ENCODE assay signal across 5 cellular contexts in the genomic region with DNA sequence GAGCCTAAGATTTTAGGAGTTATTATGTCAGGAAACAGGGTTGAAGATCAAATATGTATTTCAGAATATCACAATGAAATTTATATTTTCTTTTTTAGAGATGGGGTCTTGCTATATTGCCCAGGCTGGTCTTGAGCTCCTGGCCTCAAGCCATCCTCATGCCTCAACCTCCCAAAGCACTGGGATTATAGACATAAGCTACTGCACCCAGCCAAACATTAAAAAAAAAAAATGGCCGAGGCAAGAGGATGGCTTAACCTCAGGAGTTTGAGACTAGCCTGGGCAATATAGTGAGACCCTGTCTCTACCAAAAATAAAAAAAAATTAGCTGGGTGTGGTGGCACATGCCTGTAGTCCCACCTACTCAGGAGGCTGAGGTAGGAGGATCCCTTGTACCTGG. TPM values are rescaled to one million over a fixed set of nuclear protein-coding genes. Genes with fewer than 3 reads are reported as not detected.
DNase-seq lines count a peak whose midpoint lies in the region; ATAC-seq, FAIRE-seq and TF ChIP-seq lines count a peak whose summit lies in the region.
"Not testable (repeated sequence)": the region's sequence is repeated elsewhere in the genome, so short reads cannot be mapped to it uniquely, and the experiment has no call there.

No MANE protein-coding gene starts in this region.

- 20% methylated on average over 1 of the region's 1 CpG for WGBS in K562 (ENCODE audit: insufficient coverage, low coverage, missing lambda C conversion rate)
- WGBS in tibial nerve, 2 donors = 95% methylated on average over 1 of the region's 1 CpG

- CTCF ChIA-PET in WTC11 (lab: Charles Lee); K562 (lab: Yijun Ruan, JAX; ENCODE audit: low intra/inter-chr PET ratio): not testable (repeated sequence)

- DNase-seq in WTC11 (ENCODE audit: low spot score); K562 (ENCODE audit: extremely low read depth in 1 of 4, low spot score in 3 of 4); dorsolateral prefrontal cortex; substantia nigra (lab: John Stamatoyannopoulos, UW); tibial nerve (ENCODE audit: low spot score in 2 of 2): not testable (repeated sequence)

- not testable (repeated sequence) for H3K9me3 Mint-ChIP-seq in WTC11

- not testable (repeated sequence) for H3K27me3 Mint-ChIP-seq in WTC11 (ENCODE audit: low read depth)

- H3K4me1 Mint-ChIP-seq in WTC11 = not testable (repeated sequence)

- TF ChIP-seq POLR2A in K562 (conservative IDR thresholded peaks at IDR 0.05); tibial nerve (IDR thresholded peaks at IDR 0.05): not testable (repeated sequence)

- H3K4me2 ChIP-seq in K562 (ENCODE audit: insufficient read depth, low read length) = not testable (repeated sequence)

- in situ Hi-C loops in K562 (cut with MboI) = not testable (repeated sequence)

- H3K36me3 ChIP-seq in K562 (ENCODE audit: control insufficient read depth, insufficient read depth, low read length) = not testable (repeated sequence)
- H3K36me3 ChIP-seq in tibial nerve = peaks cover 0 to 78% (median 0%) of the 10 kb centered on the region in 3 donors

- intact Hi-C loops in K562 (cut with micrococcal nuclease); dorsolateral prefrontal cortex (cut with DNase I): not testable (repeated sequence)

- BruUV-seq in K562 (replicated peaks; lab: Mats Ljungman, UMichigan) = not testable (repeated sequence)

- H3K4me1 ChIP-seq in K562 (replicated peaks in 1 of 2; ENCODE audit: control insufficient read depth in 2 of 2, insufficient read depth in 2 of 2, low read length in 2 of 2); tibial nerve: not testable (repeated sequence)

- H3K36me3 Mint-ChIP-seq in WTC11 = not testable (repeated sequence)

- ATAC-seq in WTC11, K562: not testable (repeated sequence)

- not testable (repeated sequence) for H3K9me1 ChIP-seq in K562 (ENCODE audit: control insufficient read depth, insufficient read depth, low read length)

- not testable (repeated sequence) for H4K20me1 ChIP-seq in K562 (replicated peaks; ENCODE audit: control insufficient read depth, insufficient read depth, low read length)

- not testable (repeated sequence) for H3K9me3 ChIP-seq in K562 (replicated peaks; ENCODE audit: control insufficient read depth, insufficient read depth, low read depth, low read length); tibial nerve

- H3K27ac ChIP-seq in K562 (ENCODE audit: extremely low read depth, low read depth, low read length) = not testable (repeated sequence)
- H3K27ac ChIP-seq in dorsolateral prefrontal cortex (peak overlapping the region in 53 of 59 donors; percentile 21 to 92 (median 83)), substantia nigra (ENCODE audit: low read depth, low read length, poor library complexity, severe bottlenecking) (peak overlapping the region; percentile 87), tibial nerve (peak overlapping the region in 3 of 4 donors; percentile 48 to 76 (median 73))

- FAIRE-seq in K562 (lab: Jason Lieb, UNC) = not testable (repeated sequence)

- TF ChIP-seq RAD21 in K562 (CRISPR knock-in tag; conservative IDR thresholded peaks at IDR 0.05 in 1 of 2, IDR thresholded peaks at IDR 0.05 in 1 of 2) = not testable (repeated sequence)

- H3K4me3 Mint-ChIP-seq in WTC11 = not testable (repeated sequence)

- not testable (repeated sequence) for H3K27ac Mint-ChIP-seq in WTC11

- not testable (repeated sequence) for H2AFZ ChIP-seq in K562 (ENCODE audit: low read depth, low read length)

- TF ChIP-seq EP300 in K562 (IDR thresholded peaks at IDR 0.05; ENCODE audit: low read length); tibial nerve (IDR thresholded peaks at IDR 0.05): not testable (repeated sequence)

- POLR2A ChIA-PET in WTC11 (lab: Charles Lee); K562 (lab: Yijun Ruan, JAX): not testable (repeated sequence)

- TF ChIP-seq CTCF in WTC11 (IDR thresholded peaks at IDR 0.05); K562 (IDR thresholded peaks at IDR 0.05 in 2 of 3, conservative IDR thresholded peaks at IDR 0.05 in 1 of 3; ENCODE audit: insufficient read depth in 2 of 3, low read depth in 1 of 3, low read length in 3 of 3); dorsolateral prefrontal cortex (IDR thresholded peaks at IDR 0.05 in 54 of 56, conservative IDR thresholded peaks at IDR 0.05 in 2 of 56; ENCODE audit: low read depth in 1 of 56, partially characterized antibody in 56 of 56); tibial nerve (IDR thresholded peaks at IDR 0.05): not testable (repeated sequence)

- not testable (repeated sequence) for H3K9ac ChIP-seq in K562 (ENCODE audit: insufficient read depth in 1 of 2, low read depth in 2 of 2, low read length in 2 of 2)

- H3K4me3 ChIP-seq in K562, dorsolateral prefrontal cortex, tibial nerve: not testable (repeated sequence)

- H3K27me3 ChIP-seq in K562 (ENCODE audit: control insufficient read depth in 2 of 2, insufficient read depth in 2 of 2, low read length in 2 of 2); dorsolateral prefrontal cortex; tibial nerve: not testable (repeated sequence)

- H3K79me2 ChIP-seq in K562 (ENCODE audit: control insufficient read depth, insufficient read depth, low read length) = not testable (repeated sequence)

RNA-seq across cellular contexts. Expression of a gene that starts 31.0 kb away (rescaled TPM):
- 19.1 to 25.7 TPM (median 24.1 TPM) in 3 replicates for total RNA-seq in WTC11 (2021)
- total RNA-seq in K562 (2011; cell fraction: chromatin; rRNA removed; ENCODE audit: low replicate concordance) = 12.0 and 37.2 TPM in 2 replicates
- 6.0 and 12.2 TPM in 2 replicates for total RNA-seq in K562 (2011; cell fraction: nucleolus; rRNA removed)
- total RNA-seq in K562 (2011; cell fraction: nucleoplasm; rRNA removed) = 9.2 and 12.9 TPM in 2 replicates
- total RNA-seq in K562 (2014; rRNA removed) = 7.6 and 7.9 TPM in 2 replicates
- 10.6 and 12.2 TPM in 2 replicates for total RNA-seq in K562 (2014; rRNA removed; fragmentation: Illumina TruSeq; extraction: Trizol)
- total RNA-seq in K562 (2015; rRNA removed; fragmentation: Illumina TruSeq; extraction: Trizol) = 10.9 and 12.3 TPM in 2 replicates
- 6.8 and 7.2 TPM in 2 replicates for total RNA-seq in K562 (2021)
- 22.7 and 29.1 TPM in 2 replicates for polyA plus RNA-seq in K562 (2011; rRNA removed)
- polyA plus RNA-seq in K562 (2011; cell fraction: cytosol; rRNA removed) = 7.8 and 14.4 TPM in 2 replicates
- 36.2 and 69.5 TPM in 2 replicates for polyA plus RNA-seq in K562 (2011; cell fraction: nucleus; rRNA removed)
- 8.7 and 16.2 TPM in 2 replicates for polyA plus RNA-seq in K562 (2012)
- 7.4 and 10.2 TPM in 2 replicates for polyA plus RNA-seq in K562 (2014; fragmentation: Illumina TruSeq; extraction: Trizol)
- 1 to 10 TPM; 4.2 to 4.4 TPM for polyA plus RNA-seq in K562 (2014; fragmentation: Nextera tagmentation; extraction: Ambion mirVana)
- 13.3 and 15.4 TPM in 2 replicates for polyA plus RNA-seq in K562 (2014; rRNA removed)
- polyA minus RNA-seq in K562 (2011; rRNA and poly(A)+ RNA removed) = 13.0 and 17.0 TPM in 2 replicates
- 6.9 and 8.6 TPM in 2 replicates for polyA minus RNA-seq in K562 (2011; cell fraction: cytosol; rRNA and poly(A)+ RNA removed)
- polyA minus RNA-seq in K562 (2011; cell fraction: nucleus; rRNA and poly(A)+ RNA removed) = 7.1 and 24.4 TPM in 2 replicates
- total RNA-seq in dorsolateral prefrontal cortex = 100 to 1,000 TPM; 104 to 260 (median 168) TPM
- 100 to 1,000 TPM in 3 of 4 donors, 10 to 100 TPM in 1; 79.8 to 144 (median 120) TPM for total RNA-seq in tibial nerve

RNA-seq across cellular contexts. Expression of a gene that starts 37.5 kb away (rescaled TPM):
- total RNA-seq in WTC11 (2021) (50.5 to 52.2 TPM (median 50.7 TPM) in 3 replicates), K562 (2014; rRNA removed) (107 and 123 TPM in 2 replicates), K562 (2014; rRNA removed; fragmentation: Illumina TruSeq; extraction: Trizol) (81.7 and 85.8 TPM in 2 replicates), K562 (2015; rRNA removed; fragmentation: Illumina TruSeq; extraction: Trizol) (56.4 and 62.3 TPM in 2 replicates), K562 (2021) (69.5 and 71.1 TPM in 2 replicates), dorsolateral prefrontal cortex (10 to 100 TPM; 22.7 to 51.6 (median 35.8) TPM), tibial nerve (10 to 100 TPM; 28.8 to 39.6 (median 35.6) TPM)
- total RNA-seq in K562 (2011; cell fraction: chromatin; rRNA removed; ENCODE audit: low replicate concordance) = 58.2 and 95.4 TPM in 2 replicates
- 32.0 and 35.3 TPM in 2 replicates for total RNA-seq in K562 (2011; cell fraction: nucleolus; rRNA removed)
- 73.5 and 93.4 TPM in 2 replicates for total RNA-seq in K562 (2011; cell fraction: nucleoplasm; rRNA removed)
- polyA plus RNA-seq in K562 (2011; rRNA removed) (66.3 and 73.1 TPM in 2 replicates), K562 (2014; fragmentation: Illumina TruSeq; extraction: Trizol) (88.9 and 90.0 TPM in 2 replicates), K562 (2014; fragmentation: Nextera tagmentation; extraction: Ambion mirVana) (100 to 1,000 TPM in 1 of 2 experiments, 10 to 100 TPM in 1; 60.4 to 134 TPM), K562 (2014; rRNA removed) (88.4 and 101 TPM in 2 replicates)
- polyA plus RNA-seq in K562 (2011; cell fraction: cytosol; rRNA removed) = 20.5 and 41.8 TPM in 2 replicates
- 28.3 and 43.0 TPM in 2 replicates for polyA plus RNA-seq in K562 (2011; cell fraction: nucleus; rRNA removed)
- polyA plus RNA-seq in K562 (2012) = 73.2 and 85.8 TPM in 2 replicates
- polyA minus RNA-seq in K562 (2011; rRNA and poly(A)+ RNA removed) = 83.7 and 89.0 TPM in 2 replicates
- polyA minus RNA-seq in K562 (2011; cell fraction: cytosol; rRNA and poly(A)+ RNA removed) = 36.7 and 51.5 TPM in 2 replicates
- polyA minus RNA-seq in K562 (2011; cell fraction: nucleus; rRNA and poly(A)+ RNA removed) = 30.0 and 42.9 TPM in 2 replicates

RNA-seq across cellular contexts. Expression of a gene that starts 37.7 kb away (rescaled TPM):
- total RNA-seq in WTC11 (2021) (247 to 263 TPM (median 259 TPM) in 3 replicates), K562 (2014; rRNA removed) (72.5 and 172 TPM in 2 replicates), K562 (2014; rRNA removed; fragmentation: Illumina TruSeq; extraction: Trizol) (123 and 159 TPM in 2 replicates), K562 (2015; rRNA removed; fragmentation: Illumina TruSeq; extraction: Trizol) (102 and 112 TPM in 2 replicates), K562 (2021) (200 and 218 TPM in 2 replicates), dorsolateral prefrontal cortex (100 to 1,000 TPM in 109 of 120 experiments, 10 to 100 TPM in 11; 78.4 to 168 (median 131) TPM), tibial nerve (10 to 100 TPM; 41.5 to 57.3 (median 47.2) TPM)
- total RNA-seq in K562 (2011; cell fraction: chromatin; rRNA removed; ENCODE audit: low replicate concordance) = 51.6 and 102 TPM in 2 replicates
- 53.4 and 64.7 TPM in 2 replicates for total RNA-seq in K562 (2011; cell fraction: nucleolus; rRNA removed)
- 48.0 and 83.7 TPM in 2 replicates for total RNA-seq in K562 (2011; cell fraction: nucleoplasm; rRNA removed)
- polyA plus RNA-seq in K562 (2011; rRNA removed) (142 and 160 TPM in 2 replicates), K562 (2014; fragmentation: Illumina TruSeq; extraction: Trizol) (121 and 146 TPM in 2 replicates), K562 (2014; fragmentation: Nextera tagmentation; extraction: Ambion mirVana) (100 to 1,000 TPM; 109 to 135 TPM), K562 (2014; rRNA removed) (62.4 and 69.4 TPM in 2 replicates)
- polyA plus RNA-seq in K562 (2011; cell fraction: cytosol; rRNA removed) = 73.9 and 107 TPM in 2 replicates
- 128 and 152 TPM in 2 replicates for polyA plus RNA-seq in K562 (2011; cell fraction: nucleus; rRNA removed)
- 139 and 178 TPM in 2 replicates for polyA plus RNA-seq in K562 (2012)
- 166 and 195 TPM in 2 replicates for polyA minus RNA-seq in K562 (2011; rRNA and poly(A)+ RNA removed)
- polyA minus RNA-seq in K562 (2011; cell fraction: cytosol; rRNA and poly(A)+ RNA removed) = 80.8 and 83.8 TPM in 2 replicates
- 64.9 and 78.0 TPM in 2 replicates for polyA minus RNA-seq in K562 (2011; cell fraction: nucleus; rRNA and poly(A)+ RNA removed)
